ENCODE assay signal across 11 cellular contexts in genomic region chr3:130963878-130964277, GRCh38.
A peak's percentile ranks its signal among the peaks of the same experiment; 100 is the strongest.
DNase-seq lines count a peak whose midpoint lies in the region; ATAC-seq, FAIRE-seq and TF ChIP-seq lines count a peak whose summit lies in the region.
"Had no signal": no experiment of that assay in that cellular context is flagged by ENCODE, and none has a peak within 500 bp of the region (broad histone marks: within the 10 kb centered on the region; RNA-seq: fewer than 3 reads in every experiment).

No MANE protein-coding gene starts in this region.

- no peaks in the 10 kb centered on the region for H3K79me2 ChIP-seq in GM23338 (replicated peaks; ENCODE audit: insufficient read depth)

- H3K9me3 ChIP-seq in BE2C, result no peaks in the 10 kb centered on the region
- no peaks in the 10 kb centered on the region for H3K9me3 ChIP-seq in ascending aorta

- H3K27me3 Mint-ChIP-seq in GM23338 (ENCODE audit: insufficient read depth, low read depth, poor library complexity), result no peaks in the 10 kb centered on the region
- H3K27me3 Mint-ChIP-seq: activated naive CD8-positive, alpha-beta T cell treated with anti-CD3 and anti-CD28 coated beads for 36 hours had no signal

- H3K4me3 Mint-ChIP-seq in GM23338, result no peak overlapping the region
- H3K4me3 Mint-ChIP-seq: activated naive CD8-positive, alpha-beta T cell treated with anti-CD3 and anti-CD28 coated beads for 36 hours had no signal

- H3F3A ChIP-seq in GM23338 (replicated peaks; ENCODE audit: low read depth), result no peaks in the 10 kb centered on the region

- H3K27ac ChIP-seq in GM23338 (ENCODE audit: low read depth) (peak overlapping the region; percentile 3; the same call in 1 of the 2 replicates), ascending aorta (no peak overlapping the region)

- H3K36me3 ChIP-seq in GM23338 (ENCODE audit: insufficient read depth) (peaks cover 13% of the 10 kb centered on the region; the same call in 1 of the 2 replicates), BE2C (peaks cover 37% of the 10 kb centered on the region), ascending aorta (peaks cover 23 to 58% of the 10 kb centered on the region in 2 donors)

- H3K9me2 ChIP-seq in GM23338 (ENCODE audit: insufficient read depth), result no peaks in the 10 kb centered on the region

- intact Hi-C loops in ascending aorta (cut with DNase I), result no loop called here

- peaks cover 8% of the 10 kb centered on the region; the same call in 2 of the 3 replicates for H3K4me1 Mint-ChIP-seq in GM23338

- H3K9me3 Mint-ChIP-seq in GM23338, result no peaks in the 10 kb centered on the region
- H3K9me3 Mint-ChIP-seq: activated naive CD8-positive, alpha-beta T cell treated with anti-CD3 and anti-CD28 coated beads for 36 hours had no signal

- peak; percentile 50 for DNase-seq in GM23338 (ENCODE audit: low spot score)
- DNase-seq in RCC 7860 (ENCODE audit: low spot score), result peak; percentile 35
- peak; percentile 93 for DNase-seq in fibroblast of gingiva (ENCODE audit: low read depth)
- DNase-seq in pulmonary artery endothelial cell (ENCODE audit: low read depth, low spot score), result peak; percentile 2
- DNase-seq in BE2C, result no peak
- DNase-seq in ascending aorta (ENCODE audit: low spot score in 2 of 2), result no peak
- DNase-seq in HK-2 (ENCODE audit: unreplicated experiment), result no peak
- DNase-seq in NAMALWA (ENCODE audit: low spot score), result no peak
- DNase-seq: activated naive CD8-positive, alpha-beta T cell treated with anti-CD3 and anti-CD28 coated beads for 36 hours; NCI-H1092 treated with DMSO at 0.1 percent for 48 hours; stimulated activated CD4-positive, alpha-beta T cell treated with anti-CD3 and anti-CD28 coated beads, Interleukin-12 subunit alpha, Interleukin-12 subunit beta, amount 100 ng/mL, for 4 hours had no signal

- H3K27me3 ChIP-seq in GM23338 (ENCODE audit: insufficient read depth) (no peaks in the 10 kb centered on the region), BE2C (no peaks in the 10 kb centered on the region), ascending aorta (no peaks in the 10 kb centered on the region)

- no peak overlapping the region for H2AFZ ChIP-seq in GM23338

- peaks cover 7% of the 10 kb centered on the region for H3K4me1 ChIP-seq in GM23338 (ENCODE audit: insufficient read depth)
- H3K4me1 ChIP-seq in BE2C, result no peaks in the 10 kb centered on the region; the same call in 1 of the 2 replicates
- H3K4me1 ChIP-seq in ascending aorta, result no peaks in the 10 kb centered on the region

- H3K36me3 Mint-ChIP-seq in GM23338 (ENCODE audit: low read depth), result peaks cover 24% of the 10 kb centered on the region

- no peaks in the 10 kb centered on the region for H4K20me1 ChIP-seq in GM23338 (replicated peaks; ENCODE audit: insufficient read depth)

- FAIRE-seq in RCC 7860 (lab: Jason Lieb, UNC), result no peak

- H3K27ac Mint-ChIP-seq in GM23338, result no peak overlapping the region; the same call in 1 of the 2 replicates
- H3K27ac Mint-ChIP-seq: activated naive CD8-positive, alpha-beta T cell treated with anti-CD3 and anti-CD28 coated beads for 36 hours had no signal

- 0 out of 2 replicates have a peak overlapping the region, but pooled peaks have one; percentile 3 for H3K4me2 ChIP-seq in GM23338

- H3K4me3 ChIP-seq in GM23338, result no peak overlapping the region
- H3K4me3 ChIP-seq in BE2C (ENCODE audit: low read depth, low read length), result no peak overlapping the region
- H3K4me3 ChIP-seq in ascending aorta, result no peak overlapping the region

- ATAC-seq in GM23338, result peak; percentile 81

- TF ChIP-seq CTCF in GM23338 (conservative IDR thresholded peaks at IDR 0.05; ENCODE audit: low read depth in 2 of 2), result no peak
- no peak for TF ChIP-seq CTCF in BE2C (IDR thresholded peaks at IDR 0.05; ENCODE audit: low read depth, low read length)
- no peak for TF ChIP-seq CTCF in ascending aorta (IDR thresholded peaks at IDR 0.05)

TF ChIP-seq in GM23338, 12 proteins besides CTCF, POLR2A, EP300 and RAD21:
- TF ChIP-seq ETS1 (IDR thresholded peaks at IDR 0.05), result no peak
- TF ChIP-seq POLR2AphosphoS5 (IDR thresholded peaks at IDR 0.05; ENCODE audit: low read depth), result no peak
- TF ChIP-seq CREB1 (CRISPR knock-in tag; IDR thresholded peaks at IDR 0.05; ENCODE audit: low read depth), result no peak
- TF ChIP-seq REST (IDR thresholded peaks at IDR 0.05; ENCODE audit: unreplicated experiment), result no peak
- no peak for TF ChIP-seq EZH2phosphoT487 (IDR thresholded peaks at IDR 0.05; ENCODE audit: unreplicated experiment)
TF ChIP-seq in GM23338: peak in this region for 0.

Comparison
In these comparisons a context has a peak if more than half of its experiments do, and no peak if none do; other contexts are left out.
1. DNase-seq: peak in GM23338 (single experiment), RCC 7860 (single experiment), fibroblast of gingiva (single experiment) and pulmonary artery endothelial cell (single experiment); none in BE2C (single experiment), ascending aorta (0 of 2), HK-2 (single experiment) and NAMALWA (single experiment).